ENCODE assay signal across 16 cellular contexts in genomic region chr7:157703131-157703530, GRCh38.
"Had no signal": no experiment of that assay in that cellular context is flagged by ENCODE, and none has a peak within 500 bp of the region (broad histone marks: within the 10 kb centered on the region; RNA-seq: fewer than 3 reads in every experiment).

No MANE protein-coding gene starts in this region.

- H3K9me3 ChIP-seq: esophagus muscularis mucosa, mucosa of descending colon, tibial nerve had no signal

- H3K27ac ChIP-seq: dorsolateral prefrontal cortex, esophagus muscularis mucosa, SJSA1, tibial nerve, VCaP had no signal

- ATAC-seq: activated CD8-positive, alpha-beta T cell treated with anti-CD3 and anti-CD28 coated beads, Interleukin-2, amount 10 ng/mL, durations not matched to agents 7 days and 5 days; left cardiac atrium; mucosa of descending colon; naive thymus-derived CD8-positive, alpha-beta T cell; T-cell had no signal

- H3K36me3 ChIP-seq: esophagus muscularis mucosa, SJSA1, tibial nerve had no signal

- H3K27me3 ChIP-seq: SJSA1, tibial nerve had no signal

- DNase-seq: activated CD4-positive, alpha-beta T cell treated with anti-CD3 and anti-CD28 coated beads for 4 hours; activated CD8-positive, alpha-beta T cell treated with anti-CD3 and anti-CD28 coated beads, Interleukin-2, amount 10 ng/mL, durations not matched to agents 7 days and 5 days; amygdala; glutamatergic neuron; left cardiac atrium; mammary epithelial cell; mucosa of descending colon; naive thymus-derived CD8-positive, alpha-beta T cell; stimulated activated CD4-positive, alpha-beta T cell treated with anti-CD3 and anti-CD28 coated beads, Interleukin-15, amount 100 ng/mL, for 24 hours; stimulated activated CD4-positive, alpha-beta T cell treated with anti-CD3 and anti-CD28 coated beads, Interleukin-4, amount 100 ng/mL, for 24 hours had no signal

- H3K4me1 ChIP-seq: esophagus muscularis mucosa, SJSA1, tibial nerve had no signal

- H3K4me3 ChIP-seq: dorsolateral prefrontal cortex, esophagus muscularis mucosa, mucosa of descending colon, SJSA1, tibial nerve had no signal
